In genomic region chr1:26164036-26164927, GRCh38 we compare ENCODE assay signal across 8 cellular contexts. TPM values are rescaled to one million over a fixed set of nuclear protein-coding genes. Genes with fewer than 3 reads are reported as not detected.
DNase-seq lines count a peak whose midpoint lies in the region; ATAC-seq, FAIRE-seq and TF ChIP-seq lines count a peak whose summit lies in the region.

No MANE protein-coding gene starts in this region.

- H3K4me3 ChIP-seq in MM.1S (ENCODE audit: low read length) (peak overlapping the region; percentile 63), pancreas (peak overlapping the region; percentile 10 to 49 (median 30)), aorta (ENCODE audit: low read length in 2 of 2) (peak overlapping the region in 1 of 2 donors; percentile 22)

- H3K9me3 ChIP-seq in MM.1S (replicated peaks; ENCODE audit: insufficient read depth, low read length), result no peaks in the 10 kb centered on the region
- no peaks in the 10 kb centered on the region for H3K9me3 ChIP-seq in pancreas
- no peaks in the 10 kb centered on the region for H3K9me3 ChIP-seq in aorta (ENCODE audit: control insufficient read depth, low read length)

- H3K4me3 Mint-ChIP-seq in activated T-helper 17 cell treated with anti-CD3 and anti-CD28 coated beads, Interleukin-2, amount 50 U/mL, for 72 hours, result peak overlapping the region; percentile 59

- intact Hi-C loops in pancreas (cut with DNase I), result no loop called here
- intact Hi-C loops in aorta (cut with DNase I), result loop anchor here (5.0 kb wide), 2 partner anchors 57 to 127 kb away; no protein-coding TSS in a partner anchor

- H4K20me1 ChIP-seq in MM.1S (ENCODE audit: insufficient read depth, low read length), result no peaks in the 10 kb centered on the region

- H3K9me3 Mint-ChIP-seq in activated T-helper 17 cell treated with anti-CD3 and anti-CD28 coated beads, Interleukin-2, amount 50 U/mL, for 72 hours, result no peaks in the 10 kb centered on the region

- DNase-seq in Caki2 (ENCODE audit: low read depth), result peak; percentile 26
- peak; percentile 48 for DNase-seq in MM.1S
- DNase-seq in frontal cortex (ENCODE audit: low spot score in 2 of 2), result peak; percentile 77
- DNase-seq in pancreas, result peak in 4 of 6 donors; percentile 56 to 85 (median 74)
- peak in 1 of 2 donors; percentile 85 for DNase-seq in aorta
- no peak for DNase-seq in NCI-H2029 treated with DMSO at 0.1 percent for 48 hours (lab: John Stamatoyannopoulos, UW)
- DNase-seq in NCI-H1436 treated with DMSO at 0.1 percent for 48 hours (lab: John Stamatoyannopoulos, UW), result no peak

- no peaks in the 10 kb centered on the region for H3F3A ChIP-seq in MM.1S (ENCODE audit: insufficient read depth, low read length)

- H3K4me1 ChIP-seq in MM.1S (ENCODE audit: low read length) (peaks cover 10% of the 10 kb centered on the region), pancreas (peaks cover 0 to 3% (median under 1%) of the 10 kb centered on the region in 3 donors), aorta (ENCODE audit: control insufficient read depth in 1 of 2, insufficient read depth in 2 of 2, low read length in 2 of 2) (no peaks in the 10 kb centered on the region)

- H3K27me3 Mint-ChIP-seq in activated T-helper 17 cell treated with anti-CD3 and anti-CD28 coated beads, Interleukin-2, amount 50 U/mL, for 72 hours, result peaks cover 10% of the 10 kb centered on the region

- no peak overlapping the region for H3K27ac Mint-ChIP-seq in activated T-helper 17 cell treated with anti-CD3 and anti-CD28 coated beads, Interleukin-2, amount 50 U/mL, for 72 hours

- TF ChIP-seq CTCF in MM.1S (IDR thresholded peaks at IDR 0.05; ENCODE audit: low read length) (peak; percentile 48), pancreas (IDR thresholded peaks at IDR 0.05) (peak; percentile 30 to 53 (median 47))

- FAIRE-seq in frontal cortex (lab: Jason Lieb, UNC), result no peak
- FAIRE-seq in pancreas (lab: Jason Lieb, UNC), result no peak

- H3K27ac ChIP-seq in MM.1S (ENCODE audit: low read length) (no peak overlapping the region), pancreas (no peak overlapping the region), aorta (ENCODE audit: low read depth in 1 of 2, low read length in 2 of 2) (no peak overlapping the region)

- peaks cover 27% of the 10 kb centered on the region for H3K27me3 ChIP-seq in MM.1S (replicated peaks; ENCODE audit: insufficient read depth, low read length)
- no peaks in the 10 kb centered on the region for H3K27me3 ChIP-seq in pancreas
- no peaks in the 10 kb centered on the region for H3K27me3 ChIP-seq in aorta (ENCODE audit: control insufficient read depth in 1 of 2, insufficient read depth in 2 of 2, low read length in 1 of 2)

- H3K4me2 ChIP-seq in MM.1S (ENCODE audit: low read depth, low read length), result peak overlapping the region; percentile 98

- WGBS in pancreas, 2 donors, result 11 to 13% methylated on average over 70 to 73 of the region's 73 CpGs
- 11% methylated on average over 62 to 73 of the region's 73 CpGs for WGBS in aorta, 2 donors

- H3K9me2 ChIP-seq in MM.1S (replicated peaks; ENCODE audit: insufficient read depth, low read length), result no peaks in the 10 kb centered on the region

- H3K9ac ChIP-seq in MM.1S (ENCODE audit: low read length), result peak overlapping the region; percentile 12; the same call in 1 of the 2 replicates

- no peaks in the 10 kb centered on the region for H3K36me3 ChIP-seq in MM.1S (replicated peaks; ENCODE audit: insufficient read depth, low read length)
- no peaks in the 10 kb centered on the region for H3K36me3 ChIP-seq in pancreas
- no peaks in the 10 kb centered on the region for H3K36me3 ChIP-seq in aorta (ENCODE audit: control insufficient read depth in 1 of 2, insufficient read depth in 2 of 2, low read length in 1 of 2)

- H3K79me2 ChIP-seq in MM.1S (ENCODE audit: low read length), result no peaks in the 10 kb centered on the region

- ATAC-seq in activated T-helper 17 cell treated with anti-CD3 and anti-CD28 coated beads, Interleukin-2, amount 50 U/mL, for 72 hours (replicated peaks), result peak; percentile 72
- peak; percentile 54 to 75 (median 58) for ATAC-seq in pancreas
- peak; percentile 54 for ATAC-seq in aorta (ENCODE audit: low FRiP score)

- H3K4me1 Mint-ChIP-seq in activated T-helper 17 cell treated with anti-CD3 and anti-CD28 coated beads, Interleukin-2, amount 50 U/mL, for 72 hours, result no peaks in the 10 kb centered on the region

- in situ Hi-C loops in Caki2 (cut with HindIII; ENCODE audit: low pct_unique_long_range_greater_than_20kb, low sequenced_read_pairs), result no loop called here

- peak overlapping the region; percentile 84 for H2AFZ ChIP-seq in MM.1S (ENCODE audit: low read length)

- no peaks in the 10 kb centered on the region for H3K36me3 Mint-ChIP-seq in activated T-helper 17 cell treated with anti-CD3 and anti-CD28 coated beads, Interleukin-2, amount 50 U/mL, for 72 hours (ENCODE audit: low read depth)

RNA-seq across cellular contexts. Expression of gene C1orf232, which starts 4.5 kb away (rescaled TPM):
- not detected in 2 replicates for total RNA-seq in Caki2 (2014; rRNA removed; shearing (Covaris generic); ENCODE audit: low replicate concordance)
- not detected for total RNA-seq in activated T-helper 17 cell treated with anti-CD3 and anti-CD28 coated beads, Interleukin-2, amount 50 U/mL, for 72 hours
- total RNA-seq in frontal cortex (not detected), pancreas (not detected), aorta (not detected)
- polyA plus RNA-seq in pancreas (not detected), aorta (not detected)

RNA-seq across cellular contexts. Expression of gene FAM110D, which starts 5.4 kb away (rescaled TPM):
- total RNA-seq in Caki2 (2014; rRNA removed; shearing (Covaris generic); ENCODE audit: low replicate concordance), result 0.14 TPM in 1 of 2 replicates, not detected in the other
- not detected for total RNA-seq in activated T-helper 17 cell treated with anti-CD3 and anti-CD28 coated beads, Interleukin-2, amount 50 U/mL, for 72 hours
- total RNA-seq in frontal cortex (0.82 TPM), pancreas (1 to 10 TPM in 4 of 6 donors, under 1 TPM in 2; 0.79 to 1.7 (median 1.1) TPM), aorta (10 to 100 TPM in 1 of 2 donors, 1 to 10 TPM in 1; 5.0 to 15.7 TPM)
- polyA plus RNA-seq in pancreas (1 to 10 TPM; 2.6 to 3.5 TPM), aorta (1 to 10 TPM in 1 of 2 donors, under 1 TPM in 1; 0.25 to 1.4 TPM)

RNA-seq across cellular contexts. Expression of gene ZNF593, which starts 5.4 kb away (rescaled TPM):
- 49.8 and 92.3 TPM in 2 replicates for total RNA-seq in Caki2 (2014; rRNA removed; shearing (Covaris generic); ENCODE audit: low replicate concordance)
- 10 to 100 TPM; 20.4 to 52.4 TPM for total RNA-seq in activated T-helper 17 cell treated with anti-CD3 and anti-CD28 coated beads, Interleukin-2, amount 50 U/mL, for 72 hours
- total RNA-seq in frontal cortex (11.0 TPM), pancreas (10 to 100 TPM; 18.4 to 36.7 (median 22.1) TPM), aorta (10 to 100 TPM; 13.4 to 18.3 TPM)
- polyA plus RNA-seq in pancreas (10 to 100 TPM; 69.9 to 80.7 TPM), aorta (10 to 100 TPM; 29.4 to 48.6 TPM)

RNA-seq across cellular contexts. Expression of gene ZNF593OS, which starts 7.3 kb away (rescaled TPM):
- total RNA-seq in Caki2 (2014; rRNA removed; shearing (Covaris generic); ENCODE audit: low replicate concordance), result not detected in 2 replicates
- not detected for total RNA-seq in activated T-helper 17 cell treated with anti-CD3 and anti-CD28 coated beads, Interleukin-2, amount 50 U/mL, for 72 hours
- total RNA-seq in frontal cortex (not detected), pancreas (not detected), aorta (not detected)
- polyA plus RNA-seq in pancreas (under 1 TPM; 0.35 to 0.68 TPM), aorta (under 1 TPM in 1 of 2 donors, not detected in 1; 0.20 TPM)

RNA-seq across cellular contexts. Expression of gene CNKSR1, which starts 13.0 kb away (rescaled TPM):
- not detected in 2 replicates for total RNA-seq in Caki2 (2014; rRNA removed; shearing (Covaris generic); ENCODE audit: low replicate concordance)
- total RNA-seq in activated T-helper 17 cell treated with anti-CD3 and anti-CD28 coated beads, Interleukin-2, amount 50 U/mL, for 72 hours, result 1 to 10 TPM; 2.9 to 4.6 TPM
- total RNA-seq in frontal cortex (3.3 TPM), pancreas (10 to 100 TPM; 11.3 to 20.8 (median 14.9) TPM), aorta (1 to 10 TPM; 1.5 to 1.7 TPM)
- polyA plus RNA-seq in pancreas (10 to 100 TPM; 46.8 to 48.5 TPM), aorta (1 to 10 TPM; 2.3 to 4.9 TPM)

Comparison
In these comparisons a context has a peak if more than half of its experiments do, and no peak if none do; other contexts are left out.
1. DNase-seq: peak in Caki2 (single experiment), MM.1S (single experiment), frontal cortex (2 of 2) and pancreas (4 of 6); none in NCI-H2029 treated with DMSO at 0.1 percent for 48 hours (single experiment) and NCI-H1436 treated with DMSO at 0.1 percent for 48 hours (single experiment).
2. intact Hi-C loops: an anchor here in aorta (5.0 kb wide); none called in pancreas.
3. Peak in every context shown above with its lines, with median percentiles within 50 percentile points of each other: ATAC-seq.